ENCODE assay signal across 8 cellular contexts in genomic region chr17:18184143-18185007, GRCh38. TPM values are rescaled to one million over a fixed set of nuclear protein-coding genes. Genes with fewer than 3 reads are reported as not detected.
DNase-seq lines count a peak whose midpoint lies in the region; FAIRE-seq and TF ChIP-seq lines count a peak whose summit lies in the region.

No MANE protein-coding gene starts in this region.

- WGBS in suprapubic skin: under 1% methylated on average over 50 of the region's 91 CpGs

- H3K9me3 ChIP-seq in OCI-LY3 (ENCODE audit: insufficient read depth, low read length) (no peaks in the 10 kb centered on the region), neutrophil (no peaks in the 10 kb centered on the region), suprapubic skin (no peaks in the 10 kb centered on the region)

- peak overlapping the region; percentile 70 for H3K9ac ChIP-seq in OCI-LY3 (ENCODE audit: low read length)

- peaks cover 51% of the 10 kb centered on the region for H3K4me1 Mint-ChIP-seq in CD14-positive monocyte

- peak; percentile 90 for DNase-seq in CD14-positive monocyte (ENCODE audit: low spot score)
- DNase-seq in H54 (ENCODE audit: insufficient read length, low spot score): no peak
- DNase-seq in activated effector memory CD4-positive, alpha-beta T cell treated with anti-CD3 and anti-CD28 coated beads, Interleukin-2, amount 50 U/mL, for 16 hours: peak; percentile 92
- peak in 1 of 2 donors; percentile 73 for DNase-seq in foreskin fibroblast
- peak; percentile 80 to 88 for DNase-seq in suprapubic skin (ENCODE audit: low spot score in 2 of 2)
- no peak for DNase-seq in amniotic stem cell (lab: John Stamatoyannopoulos, UW)

- peak overlapping the region; percentile 90 to 99 (median 97) for H3K27ac Mint-ChIP-seq in CD14-positive monocyte

- peak overlapping the region; percentile 84 for H3K4me3 ChIP-seq in OCI-LY3 (ENCODE audit: low read length)
- peak overlapping the region; percentile 67 to 89 for H3K4me3 ChIP-seq in foreskin fibroblast (ENCODE audit: low read depth in 1 of 2, low read length in 2 of 2)
- peak overlapping the region; percentile 89 to 96 for H3K4me3 ChIP-seq in neutrophil (ENCODE audit: low read depth in 1 of 2, low read length in 1 of 2)
- peak overlapping the region; percentile 95 for H3K4me3 ChIP-seq in suprapubic skin

- peaks cover 26 to 28% of the 10 kb centered on the region in 2 donors for H3K36me3 Mint-ChIP-seq in CD14-positive monocyte

- H3K4me1 ChIP-seq in OCI-LY3 (ENCODE audit: low read length) (peaks cover 24% of the 10 kb centered on the region), neutrophil (ENCODE audit: control insufficient read depth in 1 of 2, insufficient read depth in 1 of 2, low read depth in 1 of 2, low read length in 1 of 2) (peaks cover 43 to 44% of the 10 kb centered on the region in 2 experiments), suprapubic skin (peaks cover 68% of the 10 kb centered on the region)

- TF ChIP-seq EP300 in suprapubic skin (IDR thresholded peaks at IDR 0.05): no peak

- TF ChIP-seq CTCF in CD14-positive monocyte (IDR thresholded peaks at IDR 0.05): no peak
- TF ChIP-seq CTCF in OCI-LY3 (IDR thresholded peaks at IDR 0.05; ENCODE audit: low read depth, low read length): no peak
- no peak for TF ChIP-seq CTCF in foreskin fibroblast (IDR thresholded peaks at IDR 0.05; ENCODE audit: low read depth, low read length)
- TF ChIP-seq CTCF in neutrophil (IDR thresholded peaks at IDR 0.05): no peak
- TF ChIP-seq CTCF in suprapubic skin (IDR thresholded peaks at IDR 0.05): no peak

- peak overlapping the region; percentile 88 to 94 for H3K4me3 Mint-ChIP-seq in CD14-positive monocyte

- 0 out of 2 replicates have a peak, but pooled peaks have one; percentile 16 for TF ChIP-seq POLR2A in H54 (IDR thresholded peaks at IDR 0.05; ENCODE audit: low read depth, low read length)
- no peak for TF ChIP-seq POLR2A in suprapubic skin (IDR thresholded peaks at IDR 0.05)

- no peak overlapping the region for H2AFZ ChIP-seq in OCI-LY3 (ENCODE audit: low read depth, low read length)

- peaks cover 51% of the 10 kb centered on the region for H3K79me2 ChIP-seq in OCI-LY3 (ENCODE audit: low read length)

- H3K4me2 ChIP-seq in OCI-LY3 (ENCODE audit: low read length): peak overlapping the region; percentile 80

- intact Hi-C loops in CD14-positive monocyte (cut with micrococcal nuclease): loop anchor here (5.0 kb wide), 3 partner anchors 32 to 147 kb away; partner anchors contain the start of genes ATPAF2 (in 1 of the 2) and GID4 (in 1 of the 2)

- H3K27ac ChIP-seq in OCI-LY3 (ENCODE audit: low read length) (peak overlapping the region; percentile 89), neutrophil (peak overlapping the region; percentile 97), suprapubic skin (peak overlapping the region; percentile 97)

- no peaks in the 10 kb centered on the region for H3K9me3 Mint-ChIP-seq in CD14-positive monocyte

- H3K27me3 ChIP-seq in OCI-LY3 (ENCODE audit: low read depth, low read length) (no peaks in the 10 kb centered on the region), neutrophil (no peaks in the 10 kb centered on the region), suprapubic skin (no peaks in the 10 kb centered on the region)

- no peaks in the 10 kb centered on the region for H3K27me3 Mint-ChIP-seq in CD14-positive monocyte (ENCODE audit: low read depth in 3 of 3)

- H4K20me1 ChIP-seq in OCI-LY3 (ENCODE audit: insufficient read depth, low read length): peaks cover 33% of the 10 kb centered on the region

- no peak for FAIRE-seq in H54 (lab: Jason Lieb, UNC)

- H3K36me3 ChIP-seq in OCI-LY3 (replicated peaks; ENCODE audit: low read depth, low read length): no peaks in the 10 kb centered on the region
- no peaks in the 10 kb centered on the region for H3K36me3 ChIP-seq in neutrophil
- no peaks in the 10 kb centered on the region for H3K36me3 ChIP-seq in suprapubic skin

RNA-seq across cellular contexts. Expression of gene ALKBH5, which starts 0.7 kb away (rescaled TPM):
- 10 to 100 TPM; 78.9 to 79.1 TPM for polyA plus RNA-seq in CD14-positive monocyte
- total RNA-seq in suprapubic skin: 10 to 100 TPM; 67.1 to 92.7 (median 73.2) TPM

RNA-seq across cellular contexts. Expression of gene LLGL1, which starts 41.1 kb away (rescaled TPM):
- under 1 TPM; 0.52 to 0.76 TPM for polyA plus RNA-seq in CD14-positive monocyte
- 10 to 100 TPM; 27.7 to 37.1 (median 32.8) TPM for total RNA-seq in suprapubic skin

Comparison
In these comparisons a context has a peak if more than half of its experiments do, and no peak if none do; other contexts are left out.
1. DNase-seq: peak in CD14-positive monocyte (single experiment), activated effector memory CD4-positive, alpha-beta T cell treated with anti-CD3 and anti-CD28 coated beads, Interleukin-2, amount 50 U/mL, for 16 hours (single experiment) and suprapubic skin (2 of 2); none in H54 (single experiment) and amniotic stem cell (single experiment).
2. Peak in every context shown above with its lines, with median percentiles within 50 percentile points of each other: H3K27ac ChIP-seq and H3K4me3 ChIP-seq.